Comparison of ENCODE assay signal across 13 cellular contexts in the genomic region with DNA sequence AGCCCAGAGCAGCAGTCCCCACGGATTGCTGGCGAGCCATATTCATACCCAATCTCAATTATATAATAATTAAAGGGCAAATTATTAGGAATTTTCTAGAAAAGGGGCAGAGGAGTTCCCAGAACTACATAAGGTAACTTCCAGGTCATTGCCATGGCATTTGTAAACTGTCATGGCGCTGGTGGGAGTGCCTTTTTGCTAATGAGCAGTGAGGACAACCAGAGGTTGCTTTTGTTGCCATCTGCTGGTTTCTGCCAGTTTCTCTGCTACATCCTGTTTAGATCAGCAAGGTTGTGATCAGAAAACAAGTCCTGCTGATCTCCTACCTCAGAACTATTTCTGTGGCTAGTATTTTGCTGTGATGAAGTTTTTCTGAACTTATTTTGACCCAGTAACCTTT.
DNase-seq lines count a peak whose midpoint lies in the region; ATAC-seq and TF ChIP-seq lines count a peak whose summit lies in the region.
"Had no signal": no experiment of that assay in that cellular context is flagged by ENCODE, and none has a peak within 500 bp of the region (broad histone marks: within the 10 kb centered on the region; RNA-seq: fewer than 3 reads in every experiment).

No MANE protein-coding gene starts in this region.

- H3K9ac ChIP-seq in DND-41 (ENCODE audit: low read depth, low read length) = no peak overlapping the region
- H3K9ac ChIP-seq in H9 (ENCODE audit: extremely low read depth, insufficient read length, low read length) = no peak overlapping the region

- no TSS peak for BruUV-seq in Panc1 (replicated peaks; lab: Mats Ljungman, UMichigan)

- H4K91ac ChIP-seq in H9 (ENCODE audit: insufficient read length, low read depth, low read length) = no peak overlapping the region

- no peak overlapping the region for H4K8ac ChIP-seq in H9 (replicated peaks; ENCODE audit: insufficient read length, low read depth, low read length)

- intact Hi-C loops in Panc1 (cut with micrococcal nuclease; ENCODE audit: unreplicated experiment) = no loop called here

- POLR2A ChIA-PET in Panc1 (lab: Charles Lee) = no interaction called here

- peaks cover 5 to 7% of the 10 kb centered on the region in 2 experiments; a peak in 3 of 5 replicates for H3K9me3 Mint-ChIP-seq in H9

- H3K79me1 ChIP-seq in H9 (ENCODE audit: insufficient read depth, low read depth, low read length, poor library complexity, severe bottlenecking) = no peaks in the 10 kb centered on the region

- no peaks in the 10 kb centered on the region for H3K9me3 ChIP-seq in DND-41 (ENCODE audit: insufficient read depth, low read length, severe bottlenecking)
- H3K9me3 ChIP-seq in H9 (ENCODE audit: control insufficient read depth, low read depth, low read length) = no peaks in the 10 kb centered on the region
- no peaks in the 10 kb centered on the region for H3K9me3 ChIP-seq in Panc1 (ENCODE audit: control insufficient read depth, insufficient read depth, low read depth, low read length)

- in situ Hi-C loops in Panc1 (cut with HindIII; ENCODE audit: low pct_unique_long_range_greater_than_20kb, low sequenced_read_pairs) = no loop called here

- H3K4me3 ChIP-seq in DND-41 (ENCODE audit: low read depth in 1 of 2, low read length in 2 of 2) (no peak overlapping the region), Panc1 (ENCODE audit: low read depth in 2 of 2, low read length in 2 of 2) (no peak overlapping the region)
- H3K4me3 ChIP-seq: mucosa of descending colon had no signal

- H3K27ac ChIP-seq in DND-41 (ENCODE audit: low read length) (no peak overlapping the region), H9 (ENCODE audit: insufficient read length, low read depth, low read length) (no peak overlapping the region), Panc1 (ENCODE audit: low read length) (no peak overlapping the region)

- H3K27me3 ChIP-seq in DND-41 (ENCODE audit: insufficient read depth, low read length, poor library complexity) (no peaks in the 10 kb centered on the region), H9 (ENCODE audit: insufficient read depth, low read length) (no peaks in the 10 kb centered on the region), Panc1 (ENCODE audit: control insufficient read depth, insufficient read depth, low read length) (no peaks in the 10 kb centered on the region)

- H4K5ac ChIP-seq in H9 (ENCODE audit: insufficient read length, low read depth, low read length) = no peak overlapping the region

- TF ChIP-seq CTCF in DND-41 (IDR thresholded peaks at IDR 0.05; ENCODE audit: borderline replicate concordance, extremely low read depth, low read length, poor library complexity, severe bottlenecking) (peak; percentile 53), H9 (conservative IDR thresholded peaks at IDR 0.05) (peak; percentile 53), Panc1 (IDR thresholded peaks at IDR 0.05) (peak; percentile 17; the same call in 1 of the 2 replicates)

- no peaks in the 10 kb centered on the region for H3K79me2 ChIP-seq in DND-41 (ENCODE audit: insufficient read depth, low read length)
- H3K79me2 ChIP-seq in H9 (ENCODE audit: insufficient read depth, low read length) = no peaks in the 10 kb centered on the region

- no peak overlapping the region for H3K4me3 Mint-ChIP-seq in H9
- H3K4me3 Mint-ChIP-seq: T-helper 17 cell had no signal

- no peak overlapping the region for H3K18ac ChIP-seq in H9 (ENCODE audit: insufficient read length, low read depth, low read length)

- no peak overlapping the region for H2BK20ac ChIP-seq in H9 (ENCODE audit: low read depth, low read length, poor library complexity, severe bottlenecking)

- H3K14ac ChIP-seq in H9 (ENCODE audit: insufficient read depth, low read length) = no peak overlapping the region

- no peak overlapping the region for H2BK5ac ChIP-seq in H9 (ENCODE audit: insufficient read length, low read length)

- CTCF ChIA-PET in Panc1 (lab: Charles Lee) = no interaction called here

- peaks cover 0 to 6% (median 2%) of the 10 kb centered on the region in 3 experiments; a peak in 1 of 7 replicates for H3K36me3 Mint-ChIP-seq in H9 (ENCODE audit: insufficient read depth in 1 of 3, low read depth in 3 of 3)

- H3K4ac ChIP-seq in H9 (ENCODE audit: low read depth, low read length) = no peak overlapping the region

- WGBS in H9 (ENCODE audit: extremely low coverage, insufficient read length, low lambda C conversion rate) = no CpG with 5 or more reads among the region's 3 CpGs

- H3K27ac Mint-ChIP-seq in H9 = no peak overlapping the region
- H3K27ac Mint-ChIP-seq: T-helper 17 cell had no signal

- no peak overlapping the region for H3K4me2 ChIP-seq in DND-41 (ENCODE audit: insufficient read depth, low read length)
- no peak overlapping the region for H3K4me2 ChIP-seq in H9 (ENCODE audit: insufficient read depth, insufficient read length, low read length)

- peaks cover 10 to 12% of the 10 kb centered on the region in 2 experiments for H3K4me1 Mint-ChIP-seq in H9

- H3K23ac ChIP-seq in H9 (ENCODE audit: insufficient read length, low read depth, low read length) = no peak overlapping the region

- H2AFZ ChIP-seq in DND-41 (ENCODE audit: low read depth, low read length) (no peak overlapping the region), H9 (ENCODE audit: low read length) (no peak overlapping the region)

- DNase-seq in DND-41 (peak; percentile 19), H9 (peak; percentile 40), Panc1 (ENCODE audit: low read depth, low spot score) (no peak), iris pigment epithelial cell (ENCODE audit: low read depth) (peak; percentile 35), glomerular visceral epithelial cell (ENCODE audit: extremely low spot score) (no peak), SHP77 (lab: John Stamatoyannopoulos, UW) (no peak)
- no peak for DNase-seq in NK-92 treated with Interleukin-12 subunit alpha and Interleukin-12 subunit beta, amount 100 ng/mL, for 24 hours (lab: John Stamatoyannopoulos, UW)
- DNase-seq: central memory CD4-positive, alpha-beta T cell; head of caudate nucleus; mucosa of descending colon; NCI-H2029; T-helper 17 cell had no signal

- H3K56ac ChIP-seq in H9 (ENCODE audit: insufficient read length, low read depth, low read length) = no peak overlapping the region

- H3T11ph ChIP-seq in H9 (ENCODE audit: low read length) = no peak overlapping the region

- peak; percentile 57; the same call in 2 of the 3 replicates for ATAC-seq in DND-41 (ENCODE audit: insufficient read depth, low read depth)
- ATAC-seq in Panc1 = no peak
- no peak for ATAC-seq in activated CD4-positive, CD25-positive, alpha-beta regulatory T cell treated with anti-CD3 and anti-CD28 coated beads, Interleukin-2, amount 50 U/mL, for 24 hours
- ATAC-seq: mucosa of descending colon, T-helper 17 cell had no signal

- H4K20me1 ChIP-seq in DND-41 (ENCODE audit: insufficient read depth, low read length) (no peaks in the 10 kb centered on the region), H9 (ENCODE audit: control insufficient read depth, insufficient read depth, insufficient read length) (no peaks in the 10 kb centered on the region)

- no peaks in the 10 kb centered on the region for H3K4me1 ChIP-seq in DND-41 (ENCODE audit: insufficient read depth, low read length)
- no peaks in the 10 kb centered on the region for H3K4me1 ChIP-seq in H9 (ENCODE audit: insufficient read depth, low read length)
- no peaks in the 10 kb centered on the region for H3K4me1 ChIP-seq in Panc1 (ENCODE audit: control insufficient read depth, insufficient read depth, low read length)

- no peaks in the 10 kb centered on the region for H3K36me3 ChIP-seq in DND-41 (ENCODE audit: insufficient read depth, low read length)
- H3K36me3 ChIP-seq in Panc1 (ENCODE audit: control insufficient read depth, insufficient read depth, low read length) = no peaks in the 10 kb centered on the region

- H2AK5ac ChIP-seq in H9 (ENCODE audit: insufficient read length, low read length) = no peak overlapping the region

- no peak overlapping the region for H2BK15ac ChIP-seq in H9 (ENCODE audit: low read depth, low read length)

- no peak overlapping the region for H2BK120ac ChIP-seq in H9 (ENCODE audit: low read depth, low read length, poor library complexity, severe bottlenecking)

- H3K23me2 ChIP-seq in H9 (ENCODE audit: insufficient read length, low read depth, low read length, poor library complexity, severe bottlenecking) = no peaks in the 10 kb centered on the region

- no peak overlapping the region for H2BK12ac ChIP-seq in H9 (ENCODE audit: insufficient read length, low read depth, low read length)

- H3K27me3 Mint-ChIP-seq in H9 (ENCODE audit: low read depth) = peaks cover 2% of the 10 kb centered on the region; the same call in 1 of the 2 replicates

Comparison
In these comparisons a context has a peak if more than half of its experiments do, and no peak if none do; other contexts are left out.
1. DNase-seq: peak in DND-41 (single experiment), H9 (single experiment) and iris pigment epithelial cell (single experiment); none in Panc1 (single experiment), glomerular visceral epithelial cell (single experiment), SHP77 (0 of 2) and NK-92 treated with Interleukin-12 subunit alpha and Interleukin-12 subunit beta, amount 100 ng/mL, for 24 hours (single experiment).
2. Peak in every context shown above with its lines, with median percentiles within 50 percentile points of each other: CTCF ChIP-seq.